Comparison of ENCODE assay signal across 9 cellular contexts in genomic region chr5:107486489-107486888, GRCh38.
A peak's percentile ranks its signal among the peaks of the same experiment; 100 is the strongest.
DNase-seq lines count a peak whose midpoint lies in the region; ATAC-seq, FAIRE-seq and TF ChIP-seq lines count a peak whose summit lies in the region.
"Had no signal": no experiment of that assay in that cellular context is flagged by ENCODE, and none has a peak within 500 bp of the region (broad histone marks: within the 10 kb centered on the region; RNA-seq: fewer than 3 reads in every experiment).

No MANE protein-coding gene starts in this region.

- H3K9me3 ChIP-seq in OCI-LY7 (ENCODE audit: low read length): no peaks in the 10 kb centered on the region; the same call in 1 of the 2 replicates
- no peaks in the 10 kb centered on the region for H3K9me3 ChIP-seq in esophagus squamous epithelium
- H3K9me3 ChIP-seq: thoracic aorta had no signal

- intact Hi-C loops in OCI-LY7 (cut with micrococcal nuclease; ENCODE audit: unreplicated experiment): no loop called here
- intact Hi-C loops in esophagus squamous epithelium (cut with DNase I): no loop called here

- H3K36me3 ChIP-seq in OCI-LY7 (ENCODE audit: insufficient read depth, low read length) (no peaks in the 10 kb centered on the region), esophagus squamous epithelium (peaks cover 0 to 6% (median 0%) of the 10 kb centered on the region in 3 donors)
- H3K36me3 ChIP-seq: thoracic aorta had no signal

- POLR2A ChIA-PET in OCI-LY7 (lab: Charles Lee): interaction anchor here (0.6 to 2.2 kb wide), 8 partner anchors 10 to 198 kb away, joined by 3 to 10 read pairs (median 5); no protein-coding TSS in a partner anchor

- H4K20me1 ChIP-seq in OCI-LY7 (ENCODE audit: insufficient read depth, low read length): no peaks in the 10 kb centered on the region

- TF ChIP-seq POLR2A in esophagus squamous epithelium (IDR thresholded peaks at IDR 0.05): no peak

- no peaks in the 10 kb centered on the region for H3K9me2 ChIP-seq in OCI-LY7 (ENCODE audit: insufficient read depth, low read length)

- H3K4me3 ChIP-seq in OCI-LY7 (ENCODE audit: low read depth, low read length, poor library complexity, severe bottlenecking): no peak overlapping the region
- no peak overlapping the region for H3K4me3 ChIP-seq in esophagus squamous epithelium
- H3K4me3 ChIP-seq: thoracic aorta had no signal

- no peak overlapping the region for H3K4me2 ChIP-seq in OCI-LY7 (ENCODE audit: low read length)

- no TSS peak for BruUV-seq in OCI-LY7 (replicated peaks; lab: Mats Ljungman, UMichigan)

- WGBS in esophagus squamous epithelium, 2 donors: 36 to 41% methylated on average over 2 of the region's 2 CpGs

- no peaks in the 10 kb centered on the region for H3K79me2 ChIP-seq in OCI-LY7 (ENCODE audit: insufficient read depth, low read depth, low read length)

- peaks cover 28% of the 10 kb centered on the region for H3K4me1 ChIP-seq in OCI-LY7 (ENCODE audit: insufficient read depth, low read length, poor library complexity, severe bottlenecking)
- peaks cover 10 to 14% (median 13%) of the 10 kb centered on the region in 3 donors for H3K4me1 ChIP-seq in esophagus squamous epithelium

- CTCF ChIA-PET in OCI-LY7 (lab: Charles Lee; ENCODE audit: unreplicated experiment): no interaction called here

- DNase-seq in OCI-LY7 (ENCODE audit: low spot score) (no peak), esophagus squamous epithelium (lab: John Stamatoyannopoulos, UW) (no peak), urothelium cell line (ENCODE audit: low spot score) (peak; percentile 54), frontal cortex (ENCODE audit: low spot score in 2 of 2) (no peak), hypothalamus (lab: John Stamatoyannopoulos, UW) (no peak)

- H3K27me3 ChIP-seq in esophagus squamous epithelium: no peaks in the 10 kb centered on the region

- FAIRE-seq in urothelium cell line (lab: Jason Lieb, UNC): no peak
- FAIRE-seq in frontal cortex (lab: Jason Lieb, UNC): no peak

- TF ChIP-seq CTCF in OCI-LY7 (conservative IDR thresholded peaks at IDR 0.05; ENCODE audit: low read length): no peak
- TF ChIP-seq CTCF in esophagus squamous epithelium (IDR thresholded peaks at IDR 0.05): no peak

- peak overlapping the region; percentile 48; the same call in 1 of the 2 replicates for H2AFZ ChIP-seq in OCI-LY7 (ENCODE audit: low read length)

- H3K27ac ChIP-seq in OCI-LY7 (ENCODE audit: low read depth, low read length, poor library complexity, severe bottlenecking) (no peak overlapping the region), esophagus squamous epithelium (peak overlapping the region; percentile 43 to 57 (median 53))
- H3K27ac ChIP-seq: thoracic aorta had no signal

- peak; percentile 65 for ATAC-seq in GM18511 (IDR thresholded peaks at IDR 0.05; ENCODE audit: unreplicated experiment)
- ATAC-seq in HG02642 (IDR thresholded peaks at IDR 0.05; ENCODE audit: poor library complexity, unreplicated experiment): peak; percentile 84
- ATAC-seq in GM21737 (IDR thresholded peaks at IDR 0.05; ENCODE audit: unreplicated experiment): no peak
